ENCODE assay signal across 30 cellular contexts in the genomic region with DNA sequence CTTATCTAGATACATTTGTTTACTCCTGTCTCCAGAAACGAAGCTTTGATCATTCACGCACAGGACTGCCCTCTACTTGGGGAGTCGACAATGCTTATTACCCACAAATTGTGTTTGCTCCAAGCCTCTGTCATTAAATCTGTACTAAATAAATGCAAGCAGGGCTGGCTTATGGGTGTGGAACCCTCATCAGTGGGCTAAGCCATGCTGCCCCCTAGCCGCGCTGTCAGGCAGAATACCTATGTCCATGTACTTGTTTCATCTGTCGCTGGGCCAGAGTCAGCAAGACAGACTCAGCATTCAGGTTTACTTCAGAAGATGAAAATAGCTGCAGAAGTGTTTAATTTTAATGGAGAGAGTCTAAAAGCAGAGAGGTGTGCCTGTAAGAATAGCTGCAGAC.
"Had no signal": no experiment of that assay in that cellular context is flagged by ENCODE, and none has a peak within 500 bp of the region (broad histone marks: within the 10 kb centered on the region; RNA-seq: fewer than 3 reads in every experiment).

No MANE protein-coding gene starts in this region.

- H3K4me1 Mint-ChIP-seq: activated CD4-positive, alpha-beta memory T cell treated with anti-CD3 and anti-CD28 coated beads, Interleukin-2, amount 10 ng/mL, durations not matched to agents 7 days and 5 days; activated CD4-positive, alpha-beta T cell treated with anti-CD3 and anti-CD28 coated beads, Interleukin-2, amount 10 ng/mL, durations not matched to agents 24 days and 14 days; natural killer cell; neural progenitor cell had no signal

- H3K4me3 Mint-ChIP-seq: activated CD4-positive, alpha-beta memory T cell treated with anti-CD3 and anti-CD28 coated beads, Interleukin-2, amount 10 ng/mL, durations not matched to agents 7 days and 5 days; activated CD4-positive, alpha-beta T cell treated with anti-CD3 and anti-CD28 coated beads, Interleukin-2, amount 10 ng/mL, durations not matched to agents 24 days and 14 days; activated T-cell treated with anti-CD3 and anti-CD28 coated beads, Interleukin-2, amount 50 U/mL, for 24 hours; effector memory CD8-positive, alpha-beta T cell; natural killer cell; neural progenitor cell had no signal

- H3K36me3 Mint-ChIP-seq: natural killer cell, neural progenitor cell had no signal

- ATAC-seq: effector memory CD8-positive, alpha-beta T cell; esophagus mucosa; heart right ventricle; natural killer cell; psoas muscle had no signal

- DNase-seq: activated CD4-positive, alpha-beta memory T cell treated with anti-CD3 and anti-CD28 coated beads, Interleukin-2, amount 10 ng/mL, durations not matched to agents 7 days and 5 days; activated CD4-positive, alpha-beta T cell treated with anti-CD3 and anti-CD28 coated beads, Interleukin-2, amount 10 ng/mL, durations not matched to agents 24 days and 14 days; activated CD4-positive, CD25-positive, alpha-beta regulatory T cell treated with anti-CD3 and anti-CD28 coated beads, Interleukin-2, amount 50 U/mL, for 72 hours; activated CD8-positive, alpha-beta memory T cell treated with anti-CD3 and anti-CD28 coated beads, Interleukin-2, amount 50 U/mL, for 48 hours; activated gamma-delta T cell; activated naive CD4-positive, alpha-beta T cell treated with anti-CD3 and anti-CD28 coated beads, Interleukin-2, amount 50 U/mL, for 16 hours; activated T-cell treated with anti-CD3 and anti-CD28 coated beads, Interleukin-2, amount 50 U/mL, for 24 hours; amniotic stem cell; brain microvascular endothelial cell; cortex of kidney; effector memory CD8-positive, alpha-beta T cell; foreskin fibroblast; heart right ventricle; left ventricle myocardium inferior; mesendoderm; natural killer cell; occipital lobe; psoas muscle; sigmoid colon; small intestine; stimulated activated CD4-positive, alpha-beta T cell treated with anti-CD3 and anti-CD28 coated beads, Interleukin-1b, Interleukin-23, amount 100 ng/mL, for 48 hours; stimulated activated naive CD4-positive, alpha-beta T cell treated with Interleukin-2 at 50 U/mL for 16 hours; T-helper 9 cell; trophoblast cell; uterus; WERI-Rb-1 had no signal

- H3K27me3 Mint-ChIP-seq: activated CD4-positive, alpha-beta memory T cell treated with anti-CD3 and anti-CD28 coated beads, Interleukin-2, amount 10 ng/mL, durations not matched to agents 7 days and 5 days; activated CD4-positive, alpha-beta T cell treated with anti-CD3 and anti-CD28 coated beads, Interleukin-2, amount 10 ng/mL, durations not matched to agents 24 days and 14 days; activated T-cell treated with anti-CD3 and anti-CD28 coated beads, Interleukin-2, amount 50 U/mL, for 24 hours; effector memory CD8-positive, alpha-beta T cell had no signal

- FAIRE-seq: astrocyte, islet of Langerhans, small intestine had no signal

- H3K27ac Mint-ChIP-seq: activated CD4-positive, alpha-beta memory T cell treated with anti-CD3 and anti-CD28 coated beads, Interleukin-2, amount 10 ng/mL, durations not matched to agents 7 days and 5 days; activated CD4-positive, alpha-beta T cell treated with anti-CD3 and anti-CD28 coated beads, Interleukin-2, amount 10 ng/mL, durations not matched to agents 24 days and 14 days; activated T-cell treated with anti-CD3 and anti-CD28 coated beads, Interleukin-2, amount 50 U/mL, for 24 hours; effector memory CD8-positive, alpha-beta T cell; natural killer cell; neural progenitor cell had no signal

- H3K9me3 Mint-ChIP-seq: neural progenitor cell had no signal
